ENCODE assay signal across 17 cellular contexts in the genomic region with DNA sequence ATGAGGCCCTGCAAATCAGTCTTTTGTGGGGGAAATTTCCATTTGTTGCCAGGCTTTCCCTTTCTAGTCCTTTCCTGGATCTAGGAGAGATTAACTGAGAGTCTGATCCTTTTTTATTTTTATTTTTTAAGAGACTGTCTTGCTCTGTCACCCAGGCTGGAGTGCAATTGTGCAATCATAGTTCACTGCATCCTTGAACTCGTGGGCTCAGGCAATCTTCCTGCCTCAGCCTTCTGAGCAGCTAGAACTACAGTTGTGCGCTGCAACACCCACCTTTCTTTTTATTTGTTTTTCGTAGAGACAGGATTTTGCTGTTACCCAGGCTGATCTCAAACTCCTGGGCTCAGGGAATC. TPM values are rescaled to one million over a fixed set of nuclear protein-coding genes. Genes with fewer than 3 reads are reported as not detected.
DNase-seq lines count a peak whose midpoint lies in the region; ATAC-seq and TF ChIP-seq lines count a peak whose summit lies in the region.
"Had no signal": no experiment of that assay in that cellular context is flagged by ENCODE, and none has a peak within 500 bp of the region (broad histone marks: within the 10 kb centered on the region; RNA-seq: fewer than 3 reads in every experiment).

No MANE protein-coding gene starts in this region.

- peaks cover 28% of the 10 kb centered on the region for H3K4me1 Mint-ChIP-seq in activated naive CD8-positive, alpha-beta T cell (ENCODE audit: low read depth)
- peaks cover 38% of the 10 kb centered on the region for H3K4me1 Mint-ChIP-seq in activated naive CD8-positive, alpha-beta T cell treated with anti-CD3 and anti-CD28 coated beads, Interleukin-2, amount 50 U/mL, for 24 hours
- H3K4me1 Mint-ChIP-seq in dendritic cell treated with granulocyte-macrophage colony-stimulating factor and Interleukin-4, amounts not matched to agents 40 ng/mL and 50 ng/mL, for 4 days (ENCODE audit: low read depth) = peaks cover 44% of the 10 kb centered on the region
- H3K4me1 Mint-ChIP-seq in stimulated activated naive B cell treated with anti-CD40 and anti-IgM and Interleukin-4, amounts not matched to agents 10 μg/mL and 1 μg/mL and 100 μg/mL, for 72 hours = peaks cover 19 to 49% of the 10 kb centered on the region in 2 donors
- H3K4me1 Mint-ChIP-seq in CD8-positive, alpha-beta T cell (ENCODE audit: low read depth) = peaks cover 29% of the 10 kb centered on the region

- CTCF ChIA-PET in CD8-positive, alpha-beta T cell (lab: Charles Lee) = interaction anchor here (0.6 to 4.3 kb wide), 7 partner anchors 17 to 1033 kb away, joined by 3 to 34 read pairs (median 7); a partner anchor contains a TSS

- no peaks in the 10 kb centered on the region for H3K27me3 ChIP-seq in CD8-positive, alpha-beta T cell (ENCODE audit: insufficient read depth, low read length)
- no peaks in the 10 kb centered on the region for H3K27me3 ChIP-seq in effector memory CD4-positive, alpha-beta T cell (replicated peaks; ENCODE audit: control insufficient read depth, insufficient read depth, low read length, poor library complexity, severe bottlenecking)
- H3K27me3 ChIP-seq: colonic mucosa, foreskin keratinocyte had no signal

- no peak overlapping the region for H3K27ac Mint-ChIP-seq in activated naive CD8-positive, alpha-beta T cell
- H3K27ac Mint-ChIP-seq in activated naive CD8-positive, alpha-beta T cell treated with anti-CD3 and anti-CD28 coated beads, Interleukin-2, amount 50 U/mL, for 24 hours = no peak overlapping the region
- H3K27ac Mint-ChIP-seq in dendritic cell treated with granulocyte-macrophage colony-stimulating factor and Interleukin-4, amounts not matched to agents 40 ng/mL and 50 ng/mL, for 4 days = peak overlapping the region; percentile 69
- peak overlapping the region; percentile 31 for H3K27ac Mint-ChIP-seq in stimulated activated naive B cell treated with anti-CD40 and anti-IgM and Interleukin-4, amounts not matched to agents 10 μg/mL and 1 μg/mL and 100 μg/mL, for 72 hours
- H3K27ac Mint-ChIP-seq in CD8-positive, alpha-beta T cell = no peak overlapping the region

- H3K9me3 ChIP-seq in CD8-positive, alpha-beta T cell (ENCODE audit: low read length) = no peaks in the 10 kb centered on the region
- H3K9me3 ChIP-seq in effector memory CD4-positive, alpha-beta T cell (ENCODE audit: control insufficient read depth, low read length) = no peaks in the 10 kb centered on the region
- H3K9me3 ChIP-seq: colonic mucosa, lower lobe of right lung had no signal

- no peaks in the 10 kb centered on the region for H3K9me3 Mint-ChIP-seq in activated naive CD8-positive, alpha-beta T cell (ENCODE audit: low read depth)
- H3K9me3 Mint-ChIP-seq in activated naive CD8-positive, alpha-beta T cell treated with anti-CD3 and anti-CD28 coated beads, Interleukin-2, amount 50 U/mL, for 24 hours = no peaks in the 10 kb centered on the region
- H3K9me3 Mint-ChIP-seq in dendritic cell treated with granulocyte-macrophage colony-stimulating factor and Interleukin-4, amounts not matched to agents 40 ng/mL and 50 ng/mL, for 4 days = no peaks in the 10 kb centered on the region
- peaks cover 3 to 8% of the 10 kb centered on the region in 2 donors for H3K9me3 Mint-ChIP-seq in stimulated activated naive B cell treated with anti-CD40 and anti-IgM and Interleukin-4, amounts not matched to agents 10 μg/mL and 1 μg/mL and 100 μg/mL, for 72 hours
- H3K9me3 Mint-ChIP-seq in CD8-positive, alpha-beta T cell = peaks cover 2% of the 10 kb centered on the region

- no peak overlapping the region for H3K27ac ChIP-seq in CD8-positive, alpha-beta T cell (ENCODE audit: low read depth, low read length)
- H3K27ac ChIP-seq in effector memory CD4-positive, alpha-beta T cell (ENCODE audit: insufficient read depth, low read length, poor library complexity, severe bottlenecking) = no peak overlapping the region
- H3K27ac ChIP-seq: colonic mucosa, foreskin keratinocyte, lower lobe of right lung had no signal

- no peak for ATAC-seq in activated naive CD8-positive, alpha-beta T cell treated with anti-CD3 and anti-CD28 coated beads, Interleukin-2, amount 50 U/mL, for 24 hours
- ATAC-seq in stimulated activated naive B cell treated with anti-CD40 and anti-IgM and Interleukin-4, amounts not matched to agents 10 μg/mL and 1 μg/mL and 100 μg/mL, for 72 hours (replicated peaks) = no peak
- no peak for ATAC-seq in CD8-positive, alpha-beta T cell
- ATAC-seq: foreskin keratinocyte, lower lobe of right lung had no signal

- peak overlapping the region; percentile 65 for H3K4me3 ChIP-seq in NB4 (ENCODE audit: low read depth, low read length)
- no peak overlapping the region for H3K4me3 ChIP-seq in CD8-positive, alpha-beta T cell (ENCODE audit: low read depth, low read length)
- H3K4me3 ChIP-seq in effector memory CD4-positive, alpha-beta T cell (ENCODE audit: insufficient read depth, low read depth, low read length, poor library complexity, severe bottlenecking) = no peak overlapping the region
- H3K4me3 ChIP-seq: lower lobe of right lung had no signal

- no peak for DNase-seq in activated naive CD8-positive, alpha-beta T cell treated with anti-CD3 and anti-CD28 coated beads, Interleukin-2, amount 50 U/mL, for 24 hours
- DNase-seq in NB4 (ENCODE audit: low read depth) (peak; percentile 79), A172 (ENCODE audit: low spot score) (no peak)
- DNase-seq in stimulated activated naive B cell treated with anti-CD40 and anti-IgM and Interleukin-4, amounts not matched to agents 10 μg/mL and 1 μg/mL and 100 μg/mL, for 72 hours = no peak
- no peak for DNase-seq in CD8-positive, alpha-beta T cell
- no peak for DNase-seq in effector memory CD4-positive, alpha-beta T cell
- DNase-seq: activated CD4-positive, alpha-beta T cell treated with anti-CD3 and anti-CD28 coated beads, Interleukin-2, amount 50 U/mL, for 48 hours; activated naive CD4-positive, alpha-beta T cell treated with Interleukin-2 at 50 U/mL for 16 hours; GM23248; lower lobe of right lung; NCI-H446; stimulated activated CD4-positive, alpha-beta T cell treated with anti-CD3 and anti-CD28 coated beads, Interleukin-4, amount 100 ng/mL, for 24 hours had no signal

- no peaks in the 10 kb centered on the region for H3K27me3 Mint-ChIP-seq in activated naive CD8-positive, alpha-beta T cell
- no peaks in the 10 kb centered on the region for H3K27me3 Mint-ChIP-seq in activated naive CD8-positive, alpha-beta T cell treated with anti-CD3 and anti-CD28 coated beads, Interleukin-2, amount 50 U/mL, for 24 hours
- peaks cover 7% of the 10 kb centered on the region for H3K27me3 Mint-ChIP-seq in dendritic cell treated with granulocyte-macrophage colony-stimulating factor and Interleukin-4, amounts not matched to agents 40 ng/mL and 50 ng/mL, for 4 days
- H3K27me3 Mint-ChIP-seq in stimulated activated naive B cell treated with anti-CD40 and anti-IgM and Interleukin-4, amounts not matched to agents 10 μg/mL and 1 μg/mL and 100 μg/mL, for 72 hours = no peaks in the 10 kb centered on the region
- H3K27me3 Mint-ChIP-seq in CD8-positive, alpha-beta T cell (ENCODE audit: low read depth) = no peaks in the 10 kb centered on the region
- H3K27me3 Mint-ChIP-seq: progenitor cell of endocrine pancreas had no signal

- no peaks in the 10 kb centered on the region for H3K36me3 Mint-ChIP-seq in activated naive CD8-positive, alpha-beta T cell
- H3K36me3 Mint-ChIP-seq in activated naive CD8-positive, alpha-beta T cell treated with anti-CD3 and anti-CD28 coated beads, Interleukin-2, amount 50 U/mL, for 24 hours (ENCODE audit: low read depth) = peaks cover 3% of the 10 kb centered on the region
- no peaks in the 10 kb centered on the region for H3K36me3 Mint-ChIP-seq in dendritic cell treated with granulocyte-macrophage colony-stimulating factor and Interleukin-4, amounts not matched to agents 40 ng/mL and 50 ng/mL, for 4 days (ENCODE audit: low read depth)
- peaks cover 11 to 20% of the 10 kb centered on the region in 2 donors for H3K36me3 Mint-ChIP-seq in stimulated activated naive B cell treated with anti-CD40 and anti-IgM and Interleukin-4, amounts not matched to agents 10 μg/mL and 1 μg/mL and 100 μg/mL, for 72 hours
- peaks cover 7% of the 10 kb centered on the region for H3K36me3 Mint-ChIP-seq in CD8-positive, alpha-beta T cell

- H3K36me3 ChIP-seq in CD8-positive, alpha-beta T cell (ENCODE audit: insufficient read depth, low read length) = no peaks in the 10 kb centered on the region
- H3K36me3 ChIP-seq in effector memory CD4-positive, alpha-beta T cell (ENCODE audit: control insufficient read depth, insufficient read depth, low read length) = no peaks in the 10 kb centered on the region
- H3K36me3 ChIP-seq: colonic mucosa, lower lobe of right lung had no signal

- peak overlapping the region; percentile 12 for H3K4me3 Mint-ChIP-seq in activated naive CD8-positive, alpha-beta T cell
- no peak overlapping the region for H3K4me3 Mint-ChIP-seq in activated naive CD8-positive, alpha-beta T cell treated with anti-CD3 and anti-CD28 coated beads, Interleukin-2, amount 50 U/mL, for 24 hours
- H3K4me3 Mint-ChIP-seq in dendritic cell treated with granulocyte-macrophage colony-stimulating factor and Interleukin-4, amounts not matched to agents 40 ng/mL and 50 ng/mL, for 4 days = no peak overlapping the region
- H3K4me3 Mint-ChIP-seq in stimulated activated naive B cell treated with anti-CD40 and anti-IgM and Interleukin-4, amounts not matched to agents 10 μg/mL and 1 μg/mL and 100 μg/mL, for 72 hours = peak overlapping the region in 1 of 2 donors; percentile 70
- no peak overlapping the region for H3K4me3 Mint-ChIP-seq in CD8-positive, alpha-beta T cell

- no peak for TF ChIP-seq POLR2A in NB4 (IDR thresholded peaks at IDR 0.05; ENCODE audit: extremely low read depth, insufficient read length)

- no peak for TF ChIP-seq CTCF in NB4 (IDR thresholded peaks at IDR 0.05; ENCODE audit: low read depth, low read length)
- no peak for TF ChIP-seq CTCF in CD8-positive, alpha-beta T cell (IDR thresholded peaks at IDR 0.05)

- POLR2A ChIA-PET in CD8-positive, alpha-beta T cell (lab: Charles Lee) = interaction anchor here (1.3 to 3.6 kb wide), 6 partner anchors 20 to 977 kb away, joined by 3 to 202 read pairs (median 44); a partner anchor contains a TSS

- intact Hi-C loops in dendritic cell treated with granulocyte-macrophage colony-stimulating factor and Interleukin-4, amounts not matched to agents 40 ng/mL and 50 ng/mL, for 4 days (cut with micrococcal nuclease) = loop anchor here (5.0 kb wide), 1 partner anchor 37 kb away; no protein-coding TSS in a partner anchor
- intact Hi-C loops in CD8-positive, alpha-beta T cell (cut with DNase I, micrococcal nuclease) = no loop called here

- peaks cover 18% of the 10 kb centered on the region for H3K4me1 ChIP-seq in CD8-positive, alpha-beta T cell (ENCODE audit: insufficient read depth, low read length)
- H3K4me1 ChIP-seq in effector memory CD4-positive, alpha-beta T cell (ENCODE audit: control insufficient read depth, insufficient read depth, low read length, poor library complexity, severe bottlenecking) = peaks cover 8% of the 10 kb centered on the region
- H3K4me1 ChIP-seq: colonic mucosa, foreskin keratinocyte had no signal

RNA-seq across cellular contexts. Expression of gene OR2B2, which starts 22.9 kb away (rescaled TPM):
- not detected for total RNA-seq in CD8-positive, alpha-beta T cell
- total RNA-seq in A172 (2014; rRNA removed; shearing (Covaris generic)) = not detected in 2 replicates
- total RNA-seq: colonic mucosa, foreskin keratinocyte, GM23248, lower lobe of right lung, progenitor cell of endocrine pancreas had no signal

Comparison
In these comparisons a context has a peak if more than half of its experiments do, and no peak if none do; other contexts are left out.
1. H3K27ac Mint-ChIP-seq: peak in dendritic cell treated with granulocyte-macrophage colony-stimulating factor and Interleukin-4, amounts not matched to agents 40 ng/mL and 50 ng/mL, for 4 days (single experiment) and stimulated activated naive B cell treated with anti-CD40 and anti-IgM and Interleukin-4, amounts not matched to agents 10 μg/mL and 1 μg/mL and 100 μg/mL, for 72 hours (single experiment); none in activated naive CD8-positive, alpha-beta T cell (single experiment), activated naive CD8-positive, alpha-beta T cell treated with anti-CD3 and anti-CD28 coated beads, Interleukin-2, amount 50 U/mL, for 24 hours (single experiment) and CD8-positive, alpha-beta T cell (single experiment).